In the genomic region with DNA sequence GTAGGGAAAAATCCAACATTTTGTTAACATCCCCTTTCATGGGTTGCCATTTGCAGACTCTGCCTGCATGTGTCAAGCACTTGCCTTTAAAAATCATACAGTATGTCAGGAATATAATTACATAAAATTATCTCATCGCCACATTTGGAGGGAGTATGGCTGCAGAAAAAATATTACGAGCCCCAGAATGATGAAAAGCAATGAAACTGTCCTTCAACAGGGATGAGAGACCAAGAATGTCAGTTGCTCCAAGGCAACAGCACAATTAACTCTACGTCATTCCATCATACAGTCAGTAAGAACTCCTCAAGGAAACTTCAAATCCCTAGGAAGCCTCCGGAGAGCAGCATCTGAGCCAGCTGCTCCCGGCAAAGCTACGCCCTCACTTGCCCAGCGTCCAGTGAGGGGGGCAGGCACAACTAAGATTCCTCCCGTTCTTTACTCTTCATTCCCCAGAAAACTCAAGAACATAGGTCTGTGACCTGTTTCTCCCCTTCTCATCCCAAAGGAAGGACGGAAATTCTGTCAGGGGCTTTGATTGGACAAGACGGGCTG, we compare ENCODE assay signal across 18 cellular contexts.
DNase-seq lines count a peak whose midpoint lies in the region; ATAC-seq and TF ChIP-seq lines count a peak whose summit lies in the region.
"Had no signal": no experiment of that assay in that cellular context is flagged by ENCODE, and none has a peak within 500 bp of the region (broad histone marks: within the 10 kb centered on the region; RNA-seq: fewer than 3 reads in every experiment).

No MANE protein-coding gene starts in this region.

- POLR2A ChIA-PET in CD4-positive, alpha-beta memory T cell (lab: Charles Lee; ENCODE audit: partially characterized antibody), result no interaction called here

- no peaks in the 10 kb centered on the region for H3K9me2 ChIP-seq in neural cell (ENCODE audit: insufficient read depth, low read length)

- H3K4me3 ChIP-seq in esophagus (ENCODE audit: low read depth in 1 of 2, low read length in 2 of 2) (no peak overlapping the region), neural cell (ENCODE audit: low read length) (peak overlapping the region; percentile 53)
- no peak overlapping the region for H3K4me3 ChIP-seq in CD4-positive, alpha-beta memory T cell (ENCODE audit: low read length in 2 of 2)
- H3K4me3 ChIP-seq: A549 had no signal

- H3K27ac Mint-ChIP-seq in brain, result peak overlapping the region in 4 of 5 experiments; percentile 2 to 60 (median 37)
- H3K27ac Mint-ChIP-seq in CD4-positive, alpha-beta memory T cell, result no peak overlapping the region
- H3K27ac Mint-ChIP-seq: CD8-positive, alpha-beta T cell; HFFc6 had no signal

- intact Hi-C loops in CD4-positive, alpha-beta memory T cell (cut with micrococcal nuclease), result no loop called here

- H3K4me3 Mint-ChIP-seq in brain, result no peak overlapping the region
- H3K4me3 Mint-ChIP-seq in CD4-positive, alpha-beta memory T cell, result no peak overlapping the region
- H3K4me3 Mint-ChIP-seq: CD8-positive, alpha-beta T cell; HFFc6 had no signal

- H3K4me1 ChIP-seq in esophagus (ENCODE audit: control insufficient read depth in 2 of 2, insufficient read depth in 2 of 2, low read length in 1 of 2), result peaks cover 2 to 4% of the 10 kb centered on the region in 2 donors
- no peaks in the 10 kb centered on the region for H3K4me1 ChIP-seq in CD4-positive, alpha-beta memory T cell (ENCODE audit: insufficient read depth, low read length)
- H3K4me1 ChIP-seq: BE2C had no signal

- H3K9ac ChIP-seq in neural cell (ENCODE audit: low read length), result peak overlapping the region; percentile 68

- peak overlapping the region; percentile 11 to 30 for H3K27ac ChIP-seq in esophagus (ENCODE audit: low read depth in 2 of 2, low read length in 1 of 2)
- peak overlapping the region; percentile 96 for H3K27ac ChIP-seq in neural cell (ENCODE audit: low read length)
- no peak overlapping the region for H3K27ac ChIP-seq in CD4-positive, alpha-beta memory T cell (ENCODE audit: low read depth, low read length)
- H3K27ac ChIP-seq: A549, C4-2B, HL-60 had no signal

- peaks cover 0 to 2% (median 0%) of the 10 kb centered on the region in 5 experiments for H3K9me3 Mint-ChIP-seq in brain
- no peaks in the 10 kb centered on the region for H3K9me3 Mint-ChIP-seq in CD4-positive, alpha-beta memory T cell
- H3K9me3 Mint-ChIP-seq: CD8-positive, alpha-beta T cell; HFFc6 had no signal

- no peaks in the 10 kb centered on the region for H3K79me2 ChIP-seq in neural cell (replicated peaks; ENCODE audit: insufficient read depth, low read length)

- no peak for TF ChIP-seq CTCF in brain (conservative IDR thresholded peaks at IDR 0.05)
- no peak for TF ChIP-seq CTCF in neural cell (IDR thresholded peaks at IDR 0.05; ENCODE audit: poor library complexity, severe bottlenecking)

- DNase-seq in NCI-H748 treated with DMSO at 0.1 percent for 48 hours (lab: John Stamatoyannopoulos, UW), result no peak
- DNase-seq in A172 (ENCODE audit: low spot score), result no peak
- no peak for DNase-seq in CD4-positive, alpha-beta memory T cell
- DNase-seq: BE2C; CD8-positive, alpha-beta T cell; COR-L47; DMS153; DMS79 treated with DMSO at 0.1 percent for 48 hours; EL; HCEC 1CT; HFFc6 had no signal

- peaks cover 13% of the 10 kb centered on the region for H3K27me3 Mint-ChIP-seq in brain
- H3K27me3 Mint-ChIP-seq in CD4-positive, alpha-beta memory T cell, result no peaks in the 10 kb centered on the region

- no peaks in the 10 kb centered on the region for H4K20me1 ChIP-seq in neural cell (ENCODE audit: insufficient read depth)

- no peaks in the 10 kb centered on the region for H3K36me3 ChIP-seq in esophagus (ENCODE audit: control insufficient read depth in 2 of 2, insufficient read depth in 2 of 2, low read length in 1 of 2)
- no peaks in the 10 kb centered on the region for H3K36me3 ChIP-seq in neural cell (ENCODE audit: insufficient read depth, low read length)
- H3K36me3 ChIP-seq in CD4-positive, alpha-beta memory T cell (ENCODE audit: insufficient read depth, low read length), result no peaks in the 10 kb centered on the region
- H3K36me3 ChIP-seq: BE2C had no signal

- H3K27me3 ChIP-seq in esophagus (ENCODE audit: control insufficient read depth in 1 of 2, insufficient read depth in 2 of 2, low read length in 2 of 2), result no peaks in the 10 kb centered on the region
- H3K27me3 ChIP-seq in neural cell (ENCODE audit: insufficient read depth, low read depth, low read length), result no peaks in the 10 kb centered on the region
- H3K27me3 ChIP-seq in CD4-positive, alpha-beta memory T cell (ENCODE audit: insufficient read depth, low read length), result no peaks in the 10 kb centered on the region
- H3K27me3 ChIP-seq: BE2C had no signal

- peak overlapping the region; percentile 47 for H3K4me2 ChIP-seq in neural cell (ENCODE audit: low read length)
- H3K4me2 ChIP-seq: A549 had no signal

- H3K4me1 Mint-ChIP-seq in brain, result peaks cover 40% of the 10 kb centered on the region
- H3K4me1 Mint-ChIP-seq in CD4-positive, alpha-beta memory T cell, result peaks cover 0 to 2% (median 0%) of the 10 kb centered on the region in 4 donors

- H3F3A ChIP-seq in neural cell (ENCODE audit: insufficient read depth, low read length, poor library complexity, severe bottlenecking), result peaks cover 3% of the 10 kb centered on the region

- TF ChIP-seq RAD21 in neural cell (conservative IDR thresholded peaks at IDR 0.05), result peak; percentile 41

- H2AFZ ChIP-seq in neural cell (ENCODE audit: low read depth, low read length), result no peak overlapping the region

- peak; percentile 97 for TF ChIP-seq EP300 in neural cell (conservative IDR thresholded peaks at IDR 0.05; ENCODE audit: poor library complexity, severe bottlenecking)

- CTCF ChIA-PET in CD4-positive, alpha-beta memory T cell (lab: Charles Lee; ENCODE audit: partially characterized antibody), result no interaction called here

- WGBS in esophagus, 2 donors, result 55 to 71% methylated on average over 10 of the region's 10 CpGs

- H3K36me3 Mint-ChIP-seq in brain, result no peaks in the 10 kb centered on the region
- no peaks in the 10 kb centered on the region for H3K36me3 Mint-ChIP-seq in CD4-positive, alpha-beta memory T cell

- H3K9me3 ChIP-seq in esophagus (ENCODE audit: control insufficient read depth in 2 of 2, insufficient read depth in 1 of 2, low read depth in 1 of 2, low read length in 1 of 2) (no peaks in the 10 kb centered on the region), neural cell (ENCODE audit: low read length) (no peaks in the 10 kb centered on the region)
- H3K9me3 ChIP-seq in CD4-positive, alpha-beta memory T cell (ENCODE audit: control insufficient read depth in 1 of 2, low read length in 2 of 2), result no peaks in the 10 kb centered on the region
- H3K9me3 ChIP-seq: A549, BE2C had no signal

- no peak for ATAC-seq in GM19455 (IDR thresholded peaks at IDR 0.05; ENCODE audit: unreplicated experiment)
- ATAC-seq: A549; CD8-positive, alpha-beta T cell had no signal

TF ChIP-seq in neural cell, 6 proteins besides CTCF, POLR2A, EP300 and RAD21:
- TF ChIP-seq MXI1 (conservative IDR thresholded peaks at IDR 0.05; ENCODE audit: poor library complexity, severe bottlenecking), result no peak
- TF ChIP-seq TAF1 (IDR thresholded peaks at IDR 0.05; ENCODE audit: low read depth), result no peak
- peak; percentile 31 for TF ChIP-seq SMC3 (conservative IDR thresholded peaks at IDR 0.05; ENCODE audit: poor library complexity)
- peak; percentile 65 for TF ChIP-seq POLR2AphosphoS5 (IDR thresholded peaks at IDR 0.05)
- TF ChIP-seq EZH2 (IDR thresholded peaks at IDR 0.05; ENCODE audit: borderline replicate concordance, insufficient read depth, low read length, poor library complexity, severe bottlenecking), result no peak

Comparison
In these comparisons a context has a peak if more than half of its experiments do, and no peak if none do; other contexts are left out.
1. H3K27ac Mint-ChIP-seq: peak in brain (4 of 5); none in CD4-positive, alpha-beta memory T cell (0 of 7).